In the genomic region with DNA sequence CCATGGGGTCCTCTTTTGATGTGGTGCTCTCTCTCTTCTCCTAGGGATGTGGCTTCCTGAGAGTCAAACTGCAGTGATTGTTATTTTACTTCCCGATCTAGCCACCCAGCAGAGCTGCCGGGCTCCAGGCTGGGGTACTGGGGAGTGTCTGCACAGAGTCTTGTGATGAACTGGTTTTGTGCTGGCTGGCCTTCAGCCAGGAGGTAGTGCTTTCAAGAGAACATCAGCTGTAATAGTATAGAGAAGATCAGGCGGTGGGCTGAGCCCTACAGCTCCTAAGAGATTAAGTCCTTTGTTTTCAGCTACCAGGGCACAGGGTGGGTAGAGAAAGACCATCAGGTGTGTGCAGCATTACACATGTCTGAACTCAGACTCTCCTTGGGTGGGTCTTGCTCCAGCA, we compare ENCODE assay signal across 18 cellular contexts. TPM values are rescaled to one million over a fixed set of nuclear protein-coding genes. Genes with fewer than 3 reads are reported as not detected.
DNase-seq lines count a peak whose midpoint lies in the region; ATAC-seq and TF ChIP-seq lines count a peak whose summit lies in the region.
"Had no signal": no experiment of that assay in that cellular context is flagged by ENCODE, and none has a peak within 500 bp of the region (broad histone marks: within the 10 kb centered on the region; RNA-seq: fewer than 3 reads in every experiment).

No MANE protein-coding gene starts in this region.

- no peak overlapping the region for H3K4me3 ChIP-seq in ascending aorta
- H3K4me3 ChIP-seq: A549 had no signal

- H3K27ac ChIP-seq in ascending aorta = no peak overlapping the region
- H3K27ac ChIP-seq: A549 had no signal

- no peak for TF ChIP-seq CTCF in ascending aorta (IDR thresholded peaks at IDR 0.05)

- no peaks in the 10 kb centered on the region for H3K4me1 ChIP-seq in ascending aorta
- H3K4me1 ChIP-seq: A549 had no signal

- DNase-seq in stimulated activated naive CD8-positive, alpha-beta T cell treated with anti-CD3 and anti-CD28 coated beads, Interleukin-15, Interleukin-2, amounts not matched to agents 100 U/mL and 50 U/mL, for 24 hours = no peak
- DNase-seq in cerebellar nuclear complex (lab: John Stamatoyannopoulos, UW) (no peak), NAMALWA (ENCODE audit: low spot score) (no peak), ascending aorta (ENCODE audit: low spot score in 2 of 2) (no peak)
- DNase-seq: Calu3; CD4-positive, CD25-positive, alpha-beta regulatory T cell; DMS 273 treated with DMSO at 0.1 percent for 48 hours; HCEC 1CT; HFFc6; KG1 had no signal

- intact Hi-C loops in ascending aorta (cut with DNase I) = no loop called here

- ATAC-seq in GM18907 (IDR thresholded peaks at IDR 0.05; ENCODE audit: unreplicated experiment) (peak; percentile 22), GM21529 (IDR thresholded peaks at IDR 0.05; ENCODE audit: unreplicated experiment) (peak; percentile 20), HG03460 (IDR thresholded peaks at IDR 0.05; ENCODE audit: unreplicated experiment) (peak; percentile 17)
- ATAC-seq in stimulated activated naive CD8-positive, alpha-beta T cell treated with anti-CD3 and anti-CD28 coated beads, Interleukin-15, Interleukin-2, amounts not matched to agents 100 U/mL and 50 U/mL, for 24 hours = no peak
- ATAC-seq: A549 had no signal

- no peaks in the 10 kb centered on the region for H3K27me3 ChIP-seq in ascending aorta

- H3K9me3 ChIP-seq in ascending aorta = no peaks in the 10 kb centered on the region
- H3K9me3 ChIP-seq: A549 had no signal

- H3K36me3 ChIP-seq in ascending aorta = no peaks in the 10 kb centered on the region

RNA-seq across cellular contexts. Expression of a gene that starts 59.0 kb away (rescaled TPM):
- not detected for total RNA-seq in ascending aorta
- total RNA-seq: Calu3; CD4-positive, CD25-positive, alpha-beta regulatory T cell; Daoy; H1; HFFc6; HT1080; LHCN-M2 had no signal
